Comparison of ENCODE assay signal across 8 cellular contexts in the genomic region with DNA sequence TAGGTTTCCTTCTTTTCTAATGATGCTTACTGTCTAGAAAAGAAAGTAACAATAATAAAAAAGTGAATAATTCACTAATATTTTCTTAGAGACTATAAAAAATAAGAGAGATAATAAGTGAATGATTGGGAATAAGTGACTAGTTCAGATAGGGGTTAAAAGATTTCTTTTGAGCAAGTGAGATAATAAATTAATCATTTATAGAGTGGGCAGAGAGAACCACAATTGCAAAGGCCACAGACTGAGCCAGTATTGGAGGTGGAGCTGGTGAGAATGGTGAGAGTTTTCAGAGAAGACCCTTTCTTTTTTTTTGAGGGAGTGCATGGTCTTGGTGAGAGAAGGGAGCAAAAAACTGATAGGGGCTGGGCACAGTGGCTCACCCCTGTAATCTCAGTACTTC.
"Had no signal": no experiment of that assay in that cellular context is flagged by ENCODE, and none has a peak within 500 bp of the region (broad histone marks: within the 10 kb centered on the region; RNA-seq: fewer than 3 reads in every experiment).

No MANE protein-coding gene starts in this region.

- H3K27ac ChIP-seq: HL-60 had no signal

- FAIRE-seq: H1, H54, K562 had no signal

- H2AFZ ChIP-seq: GM23338 had no signal

- H3K4me3 ChIP-seq: GM23338, K562 had no signal

- H3K4me2 ChIP-seq: GM23338 had no signal

- ATAC-seq: GM23338, K562 had no signal

- DNase-seq: H9, HCEC 1CT, IMR-90 had no signal
